In the genomic region with DNA sequence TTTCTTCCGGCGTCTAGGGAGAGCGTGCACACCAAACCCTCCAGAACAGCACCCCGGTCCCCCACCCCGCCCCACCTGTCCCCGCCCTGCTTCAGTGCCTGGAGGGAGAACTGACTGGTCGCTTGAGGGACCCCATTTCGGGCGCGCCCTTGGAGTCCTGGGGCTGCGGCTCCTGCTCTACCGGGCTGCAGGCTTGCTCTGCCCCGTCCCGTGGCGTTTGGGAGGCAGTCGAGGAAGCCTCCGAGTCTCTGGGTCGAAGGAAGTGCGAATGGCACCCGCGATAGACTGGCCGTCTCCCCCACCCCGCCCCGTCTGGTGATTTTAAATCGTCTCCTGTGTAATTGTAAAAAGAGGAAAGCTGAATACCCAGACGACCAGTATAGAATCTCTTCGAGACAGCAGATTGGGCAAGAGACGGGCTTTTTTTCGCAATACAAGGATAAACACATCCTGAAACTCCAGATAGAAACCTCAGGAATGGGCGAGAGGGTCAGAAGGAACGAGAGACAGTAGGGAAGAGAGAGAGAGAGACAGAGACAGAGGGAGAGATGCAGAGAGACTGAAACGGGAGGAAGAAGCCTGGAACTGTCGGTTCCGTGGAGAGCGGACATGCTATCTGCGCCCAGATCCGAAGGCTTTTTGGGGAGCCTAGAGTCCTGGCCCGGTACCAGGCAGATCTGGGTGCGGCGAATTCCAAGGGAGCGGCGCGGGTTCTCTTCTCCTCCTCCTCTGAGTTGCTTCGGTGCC, we compare ENCODE assay signal across 10 cellular contexts. TPM values are rescaled to one million over a fixed set of nuclear protein-coding genes. Genes with fewer than 3 reads are reported as not detected.
DNase-seq lines count a peak whose midpoint lies in the region; ATAC-seq and TF ChIP-seq lines count a peak whose summit lies in the region.
"Had no signal": no experiment of that assay in that cellular context is flagged by ENCODE, and none has a peak within 500 bp of the region (broad histone marks: within the 10 kb centered on the region; RNA-seq: fewer than 3 reads in every experiment).

No MANE protein-coding gene starts in this region.

- intact Hi-C loops in natural killer cell (cut with micrococcal nuclease) = no loop called here

- peaks cover 5 to 7% of the 10 kb centered on the region in 2 donors for H3K4me1 Mint-ChIP-seq in natural killer cell treated with Interleukin-12 subunit alpha and Interleukin-12 subunit beta and Interleukin-15 and Interleukin-18, amount 100 ng/mL, for 72 hours (ENCODE audit: low read depth in 2 of 2)
- H3K4me1 Mint-ChIP-seq in natural killer cell (no peaks in the 10 kb centered on the region), nephron progenitor cell (peaks cover 31% of the 10 kb centered on the region)

- H3K9me3 Mint-ChIP-seq in natural killer cell treated with Interleukin-12 subunit alpha and Interleukin-12 subunit beta and Interleukin-15 and Interleukin-18, amount 100 ng/mL, for 72 hours = no peaks in the 10 kb centered on the region
- H3K9me3 Mint-ChIP-seq in natural killer cell = no peaks in the 10 kb centered on the region
- no peaks in the 10 kb centered on the region for H3K9me3 Mint-ChIP-seq in nephron progenitor cell

- peak overlapping the region; percentile 23 for H3K4me3 ChIP-seq in fibroblast of pulmonary artery (replicated peaks; ENCODE audit: low read depth, low read length)
- H3K4me3 ChIP-seq: SJSA1 had no signal

- H3K27ac Mint-ChIP-seq in natural killer cell treated with Interleukin-12 subunit alpha and Interleukin-12 subunit beta and Interleukin-15 and Interleukin-18, amount 100 ng/mL, for 72 hours = no peak overlapping the region
- H3K27ac Mint-ChIP-seq in natural killer cell (no peak overlapping the region), nephron progenitor cell (no peak overlapping the region)

- DNase-seq in natural killer cell treated with Interleukin-12 subunit alpha and Interleukin-12 subunit beta and Interleukin-15 and Interleukin-18, amount 100 ng/mL, for 72 hours (ENCODE audit: low spot score) = no peak
- DNase-seq in natural killer cell (no peak), fibroblast of pulmonary artery (ENCODE audit: low read depth) (peak; percentile 60), nephron progenitor cell (no peak), H4 (ENCODE audit: low spot score) (no peak), dermis blood vessel endothelial cell (no peak)
- DNase-seq: NCI-H2081 treated with DMSO at 0.1 percent for 48 hours had no signal

- H3K27me3 Mint-ChIP-seq in natural killer cell treated with Interleukin-12 subunit alpha and Interleukin-12 subunit beta and Interleukin-15 and Interleukin-18, amount 100 ng/mL, for 72 hours = peaks cover 35 to 61% of the 10 kb centered on the region in 2 donors
- peaks cover 56 to 67% of the 10 kb centered on the region in 2 donors for H3K27me3 Mint-ChIP-seq in natural killer cell (ENCODE audit: low read depth in 2 of 2)
- peaks cover 97% of the 10 kb centered on the region for H3K27me3 Mint-ChIP-seq in nephron progenitor cell (ENCODE audit: low read depth, poor library complexity)

- no peaks in the 10 kb centered on the region for H3K36me3 Mint-ChIP-seq in natural killer cell treated with Interleukin-12 subunit alpha and Interleukin-12 subunit beta and Interleukin-15 and Interleukin-18, amount 100 ng/mL, for 72 hours
- H3K36me3 Mint-ChIP-seq in natural killer cell (no peaks in the 10 kb centered on the region), nephron progenitor cell (ENCODE audit: low read depth) (no peaks in the 10 kb centered on the region)

- peak overlapping the region; percentile 8 for H3K4me3 Mint-ChIP-seq in natural killer cell treated with Interleukin-12 subunit alpha and Interleukin-12 subunit beta and Interleukin-15 and Interleukin-18, amount 100 ng/mL, for 72 hours
- H3K4me3 Mint-ChIP-seq in natural killer cell = no peak overlapping the region
- H3K4me3 Mint-ChIP-seq in nephron progenitor cell = peak overlapping the region; percentile 84

- peak in 1 of 2 donors; percentile 15 for ATAC-seq in natural killer cell treated with Interleukin-12 subunit alpha and Interleukin-12 subunit beta and Interleukin-15 and Interleukin-18, amount 100 ng/mL, for 72 hours
- ATAC-seq in natural killer cell (no peak), HG03175 (IDR thresholded peaks at IDR 0.05; ENCODE audit: unreplicated experiment) (no peak), GM21619 (IDR thresholded peaks at IDR 0.05; ENCODE audit: unreplicated experiment) (no peak)

- TF ChIP-seq CTCF in natural killer cell (IDR thresholded peaks at IDR 0.05) = no peak
- TF ChIP-seq CTCF in fibroblast of pulmonary artery (IDR thresholded peaks at IDR 0.05; ENCODE audit: low read length, missing control alignments) = no peak
- TF ChIP-seq CTCF in nephron progenitor cell (IDR thresholded peaks at IDR 0.05) = no peak

RNA-seq across cellular contexts. Expression of a gene that starts 9.9 kb away (rescaled TPM):
- total RNA-seq in natural killer cell treated with Interleukin-12 subunit alpha and Interleukin-12 subunit beta and Interleukin-15 and Interleukin-18, amount 100 ng/mL, for 72 hours = not detected
- total RNA-seq in natural killer cell (not detected), dermis blood vessel endothelial cell (0.33 TPM in 1 of 2 replicates, not detected in the other)
- 0.04 TPM in 1 of 2 replicates, not detected in the other for total RNA-seq in H4 (2014; rRNA removed; shearing (Covaris generic))
